Comparison of ENCODE assay signal across 29 cellular contexts in genomic region chr3:96354742-96355141, GRCh38.
DNase-seq lines count a peak whose midpoint lies in the region; TF ChIP-seq lines count a peak whose summit lies in the region.
"Had no signal": no experiment of that assay in that cellular context is flagged by ENCODE, and none has a peak within 500 bp of the region (broad histone marks: within the 10 kb centered on the region; RNA-seq: fewer than 3 reads in every experiment).

No MANE protein-coding gene starts in this region.

- H3K27me3 Mint-ChIP-seq in CD8-positive, alpha-beta memory T cell, result no peaks in the 10 kb centered on the region
- H3K27me3 Mint-ChIP-seq in activated T-helper 1 cell treated with anti-CD3 and anti-CD28 coated beads, Interleukin-12 subunit alpha, Interleukin-12 subunit beta, Interleukin-2, Interleukin-4 antibody, amounts not matched to agents 30 ng/mL and 10 ng/mL and 1 ng/mL, durations not matched to agents 14 hours and 24 hours and 36 hours (ENCODE audit: insufficient read depth), result no peaks in the 10 kb centered on the region
- peaks cover 1% of the 10 kb centered on the region for H3K27me3 Mint-ChIP-seq in glutamatergic neuron (ENCODE audit: unreplicated experiment)
- H3K27me3 Mint-ChIP-seq: activated CD4-positive, alpha-beta memory T cell treated with anti-CD3 and anti-CD28 coated beads for 36 hours; activated T-helper 17 cell treated with anti-CD3 and anti-CD28 coated beads, Interleukin-2, amount 50 U/mL, for 72 hours; IgD-negative memory B cell; naive thymus-derived CD4-positive, alpha-beta T cell had no signal

- H3K4me3 Mint-ChIP-seq in CD8-positive, alpha-beta memory T cell, result no peak overlapping the region
- H3K4me3 Mint-ChIP-seq in activated T-helper 1 cell treated with anti-CD3 and anti-CD28 coated beads, Interleukin-12 subunit alpha, Interleukin-12 subunit beta, Interleukin-2, Interleukin-4 antibody, amounts not matched to agents 30 ng/mL and 10 ng/mL and 1 ng/mL, durations not matched to agents 14 hours and 24 hours and 36 hours, result no peak overlapping the region
- H3K4me3 Mint-ChIP-seq in glutamatergic neuron (ENCODE audit: unreplicated experiment), result no peak overlapping the region
- H3K4me3 Mint-ChIP-seq: activated CD4-positive, alpha-beta memory T cell treated with anti-CD3 and anti-CD28 coated beads for 36 hours; activated T-helper 17 cell treated with anti-CD3 and anti-CD28 coated beads, Interleukin-2, amount 50 U/mL, for 72 hours; IgD-negative memory B cell; immature natural killer cell; naive thymus-derived CD4-positive, alpha-beta T cell had no signal

- H3K9me3 ChIP-seq in CD8-positive, alpha-beta memory T cell (ENCODE audit: low read length), result no peaks in the 10 kb centered on the region
- H3K9me3 ChIP-seq: left lung, testis had no signal

- no peak overlapping the region for H3K27ac Mint-ChIP-seq in CD8-positive, alpha-beta memory T cell
- no peak overlapping the region for H3K27ac Mint-ChIP-seq in activated T-helper 1 cell treated with anti-CD3 and anti-CD28 coated beads, Interleukin-12 subunit alpha, Interleukin-12 subunit beta, Interleukin-2, Interleukin-4 antibody, amounts not matched to agents 30 ng/mL and 10 ng/mL and 1 ng/mL, durations not matched to agents 14 hours and 24 hours and 36 hours
- H3K27ac Mint-ChIP-seq in glutamatergic neuron (ENCODE audit: unreplicated experiment), result no peak overlapping the region
- H3K27ac Mint-ChIP-seq: activated CD4-positive, alpha-beta memory T cell treated with anti-CD3 and anti-CD28 coated beads for 36 hours; activated naive CD4-positive, alpha-beta T cell treated with anti-CD3 and anti-CD28 coated beads, Interleukin-2, amount 50 U/mL, for 72 hours; activated T-helper 17 cell treated with anti-CD3 and anti-CD28 coated beads, Interleukin-2, amount 50 U/mL, for 72 hours; IgD-negative memory B cell; immature natural killer cell; naive thymus-derived CD4-positive, alpha-beta T cell had no signal

- POLR2A ChIA-PET in RWPE1 (lab: Yijun Ruan, JAX; ENCODE audit: low non-redundant PET), result no interaction called here
- POLR2A ChIA-PET in CD8-positive, alpha-beta memory T cell (lab: Charles Lee), result interaction anchor here (0.7 kb wide), 1 partner anchor 39 kb away, joined by 3 read pairs; no protein-coding TSS in a partner anchor

- H3K4me1 ChIP-seq in CD8-positive, alpha-beta memory T cell (ENCODE audit: insufficient read depth, low read length), result no peaks in the 10 kb centered on the region
- H3K4me1 ChIP-seq: left lung, testis had no signal

- CTCF ChIA-PET in RWPE1 (lab: Yijun Ruan, JAX), result no interaction called here
- CTCF ChIA-PET in CD8-positive, alpha-beta memory T cell (lab: Charles Lee), result no interaction called here

- H3K27me3 ChIP-seq in CD8-positive, alpha-beta memory T cell (ENCODE audit: insufficient read depth, low read length, poor library complexity, severe bottlenecking), result no peaks in the 10 kb centered on the region
- H3K27me3 ChIP-seq: left lung, testis had no signal

- no peaks in the 10 kb centered on the region for H3K36me3 Mint-ChIP-seq in CD8-positive, alpha-beta memory T cell
- no peaks in the 10 kb centered on the region for H3K36me3 Mint-ChIP-seq in activated T-helper 1 cell treated with anti-CD3 and anti-CD28 coated beads, Interleukin-12 subunit alpha, Interleukin-12 subunit beta, Interleukin-2, Interleukin-4 antibody, amounts not matched to agents 30 ng/mL and 10 ng/mL and 1 ng/mL, durations not matched to agents 14 hours and 24 hours and 36 hours (ENCODE audit: low read depth)
- H3K36me3 Mint-ChIP-seq in glutamatergic neuron (ENCODE audit: unreplicated experiment), result no peaks in the 10 kb centered on the region
- H3K36me3 Mint-ChIP-seq: activated CD4-positive, alpha-beta memory T cell treated with anti-CD3 and anti-CD28 coated beads for 36 hours; activated naive CD4-positive, alpha-beta T cell treated with anti-CD3 and anti-CD28 coated beads, Interleukin-2, amount 50 U/mL, for 72 hours; naive thymus-derived CD4-positive, alpha-beta T cell had no signal

- H3K9me3 Mint-ChIP-seq in CD8-positive, alpha-beta memory T cell, result peaks cover 0 to 20% (median 11%) of the 10 kb centered on the region in 5 donors
- H3K9me3 Mint-ChIP-seq in activated T-helper 1 cell treated with anti-CD3 and anti-CD28 coated beads, Interleukin-12 subunit alpha, Interleukin-12 subunit beta, Interleukin-2, Interleukin-4 antibody, amounts not matched to agents 30 ng/mL and 10 ng/mL and 1 ng/mL, durations not matched to agents 14 hours and 24 hours and 36 hours, result peaks cover 13% of the 10 kb centered on the region
- no peaks in the 10 kb centered on the region for H3K9me3 Mint-ChIP-seq in glutamatergic neuron (ENCODE audit: unreplicated experiment)

- DNase-seq in HS-27A (ENCODE audit: low read depth) (peak; percentile 20), RWPE1 (ENCODE audit: low spot score) (peak; percentile 69), dedifferentiated amniotic fluid mesenchymal stem cell (ENCODE audit: extremely low spot score) (peak; percentile 27), lung microvascular endothelial cell (ENCODE audit: low read depth in 2 of 2) (peak; percentile 75 to 78), midbrain (lab: John Stamatoyannopoulos, UW) (no peak), glutamatergic neuron (no peak)
- DNase-seq in CD8-positive, alpha-beta memory T cell, result no peak
- DNase-seq in activated T-helper 1 cell treated with anti-CD3 and anti-CD28 coated beads, Interleukin-12 subunit alpha, Interleukin-12 subunit beta, Interleukin-2, Interleukin-4 antibody, amounts not matched to agents 30 ng/mL and 10 ng/mL and 1 ng/mL, durations not matched to agents 14 hours and 24 hours and 36 hours (ENCODE audit: low spot score), result no peak
- DNase-seq: activated CD4-positive, alpha-beta memory T cell treated with anti-CD3 and anti-CD28 coated beads for 36 hours; activated CD8-positive, alpha-beta memory T cell treated with anti-CD3 and anti-CD28 coated beads, Interleukin-2, amount 50 U/mL, for 48 hours; aorta; DMS153; effector memory CD4-positive, alpha-beta T cell; foreskin melanocyte; hippocampal formation; immature natural killer cell; left lung; naive thymus-derived CD4-positive, alpha-beta T cell; NCI-H1092 treated with DMSO at 0.1 percent for 48 hours; NCI-H2029; NCI-H774; occipital lobe; RPMI8226; stimulated activated naive CD8-positive, alpha-beta T cell treated with anti-CD3 and anti-CD28 coated beads, Interleukin-15, Interleukin-2, amounts not matched to agents 100 U/mL and 50 U/mL, for 24 hours; testis had no signal

- no peaks in the 10 kb centered on the region for H3K4me1 Mint-ChIP-seq in CD8-positive, alpha-beta memory T cell
- no peaks in the 10 kb centered on the region for H3K4me1 Mint-ChIP-seq in activated T-helper 1 cell treated with anti-CD3 and anti-CD28 coated beads, Interleukin-12 subunit alpha, Interleukin-12 subunit beta, Interleukin-2, Interleukin-4 antibody, amounts not matched to agents 30 ng/mL and 10 ng/mL and 1 ng/mL, durations not matched to agents 14 hours and 24 hours and 36 hours (ENCODE audit: low read depth)
- no peaks in the 10 kb centered on the region for H3K4me1 Mint-ChIP-seq in glutamatergic neuron (ENCODE audit: low read depth, unreplicated experiment)
- H3K4me1 Mint-ChIP-seq: activated T-helper 17 cell treated with anti-CD3 and anti-CD28 coated beads, Interleukin-2, amount 50 U/mL, for 72 hours; IgD-negative memory B cell; immature natural killer cell; naive thymus-derived CD4-positive, alpha-beta T cell had no signal

- intact Hi-C loops in activated T-helper 1 cell treated with anti-CD3 and anti-CD28 coated beads, Interleukin-12 subunit alpha, Interleukin-12 subunit beta, Interleukin-2, Interleukin-4 antibody, amounts not matched to agents 30 ng/mL and 10 ng/mL and 1 ng/mL, durations not matched to agents 14 hours and 24 hours and 36 hours (cut with micrococcal nuclease), result no loop called here

- no peaks in the 10 kb centered on the region for H3K36me3 ChIP-seq in CD8-positive, alpha-beta memory T cell (ENCODE audit: insufficient read depth, low read length)
- H3K36me3 ChIP-seq: left lung had no signal

- no peak overlapping the region for H3K4me3 ChIP-seq in CD8-positive, alpha-beta memory T cell (ENCODE audit: low read length)
- H3K4me3 ChIP-seq: left lung, SK-N-MC, testis had no signal

- no peak overlapping the region for H3K27ac ChIP-seq in RWPE1
- no peak overlapping the region for H3K27ac ChIP-seq in CD8-positive, alpha-beta memory T cell (ENCODE audit: low read depth, low read length)
- H3K27ac ChIP-seq: left lung, SK-N-MC, testis had no signal

- TF ChIP-seq CTCF in RWPE1 (conservative IDR thresholded peaks at IDR 0.05; ENCODE audit: low read depth) (no peak), glutamatergic neuron (IDR thresholded peaks at IDR 0.05; ENCODE audit: partially characterized antibody, unreplicated experiment) (no peak)

Comparison
In these comparisons a context has a peak if more than half of its experiments do, and no peak if none do; other contexts are left out.
1. DNase-seq: peak in HS-27A (single experiment), RWPE1 (single experiment), dedifferentiated amniotic fluid mesenchymal stem cell (single experiment) and lung microvascular endothelial cell (2 of 2); none in CD8-positive, alpha-beta memory T cell (0 of 5), midbrain (single experiment), activated T-helper 1 cell treated with anti-CD3 and anti-CD28 coated beads, Interleukin-12 subunit alpha, Interleukin-12 subunit beta, Interleukin-2, Interleukin-4 antibody, amounts not matched to agents 30 ng/mL and 10 ng/mL and 1 ng/mL, durations not matched to agents 14 hours and 24 hours and 36 hours (single experiment) and glutamatergic neuron (single experiment).